In the genomic region with DNA sequence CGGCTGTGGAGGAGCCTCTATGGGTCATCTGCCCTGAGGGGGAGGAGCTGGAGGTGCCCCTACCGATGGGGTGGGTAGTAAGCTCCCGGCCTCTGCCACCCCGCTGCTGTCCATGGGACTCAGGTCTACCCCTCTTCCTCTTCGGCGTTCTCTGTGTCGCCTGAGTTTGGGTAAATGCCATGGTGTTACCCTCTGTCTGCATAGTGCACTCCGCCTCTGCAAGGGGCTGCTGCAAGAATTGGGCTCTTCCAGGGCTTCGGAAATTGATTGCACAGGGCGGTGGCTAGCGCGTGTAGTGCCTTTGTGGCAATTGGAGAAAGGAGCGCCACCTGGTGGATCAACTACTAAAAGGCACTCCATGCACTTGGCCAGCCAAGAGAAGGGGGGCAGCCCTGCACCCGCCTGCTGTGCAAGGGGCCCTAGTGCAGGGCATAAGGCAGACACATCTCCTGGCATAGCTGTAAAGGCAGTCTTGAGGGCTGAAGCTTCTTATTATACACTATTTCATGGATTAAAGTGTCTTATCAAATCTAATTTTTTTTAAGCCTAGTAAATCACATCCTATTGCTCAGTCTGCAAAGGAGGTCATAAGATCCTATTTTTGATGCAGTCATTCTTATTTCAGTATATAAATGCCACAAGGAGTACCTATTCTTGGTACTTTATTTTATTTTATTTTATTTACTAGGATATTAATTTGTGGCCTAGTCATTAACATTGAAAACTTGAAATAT, we compare ENCODE assay signal across 8 cellular contexts.
A peak's percentile ranks its signal among the peaks of the same experiment; 100 is the strongest.
DNase-seq lines count a peak whose midpoint lies in the region; ATAC-seq and TF ChIP-seq lines count a peak whose summit lies in the region.

No MANE protein-coding gene starts in this region.

- H3K27me3 Mint-ChIP-seq in WTC11 (ENCODE audit: low read depth): peaks cover 48% of the 10 kb centered on the region

- ATAC-seq in GM18868 (IDR thresholded peaks at IDR 0.05; ENCODE audit: unreplicated experiment): peak; percentile 99
- peak; percentile 98 for ATAC-seq in HG03066 (IDR thresholded peaks at IDR 0.05; ENCODE audit: low read depth, unreplicated experiment)
- ATAC-seq in WTC11: peak; percentile 94

- CTCF ChIA-PET in WTC11 (lab: Charles Lee): interaction anchor here (0.6 to 3.4 kb wide), 20 partner anchors 9 to 1110 kb away, joined by 3 to 24 read pairs (median 4); no protein-coding TSS in a partner anchor

- POLR2A ChIA-PET in WTC11 (lab: Charles Lee): interaction anchor here (1.0 kb wide), 1 partner anchor 499 kb away, joined by 3 read pairs; a partner anchor contains a TSS

- no peaks in the 10 kb centered on the region for H3K36me3 Mint-ChIP-seq in WTC11

- no peaks in the 10 kb centered on the region for H3K9me3 Mint-ChIP-seq in WTC11

- peak; percentile 76 for TF ChIP-seq CTCF in AG09319 (IDR thresholded peaks at IDR 0.05; ENCODE audit: low read depth, low read length)
- peak; percentile 61 for TF ChIP-seq CTCF in WTC11 (IDR thresholded peaks at IDR 0.05)

- peak overlapping the region; percentile 57 for H3K4me3 Mint-ChIP-seq in WTC11

- H3K4me1 Mint-ChIP-seq in WTC11: peaks cover 24% of the 10 kb centered on the region

- H3K27ac Mint-ChIP-seq in WTC11: no peak overlapping the region

- no peak for DNase-seq in AG09319 (ENCODE audit: extremely low read depth, low read depth)
- peak; percentile 34 for DNase-seq in NCI-H2107 treated with DMSO at 0.1 percent for 48 hours (lab: John Stamatoyannopoulos, UW; ENCODE audit: unreplicated experiment)
- DNase-seq in WTC11 (ENCODE audit: low spot score): peak; percentile 90
- DNase-seq in central memory CD4-positive, alpha-beta T cell: peak; percentile 58
- DNase-seq in kidney tubule cell (ENCODE audit: low spot score): peak; percentile 73
- peak; percentile 80 for DNase-seq in stimulated activated CD4-positive, alpha-beta T cell treated with anti-CD3 and anti-CD28 coated beads, Interleukin-4, amount 100 ng/mL, for 24 hours

TF ChIP-seq in WTC11, 78 proteins besides CTCF, POLR2A, EP300 and RAD21 (continues in another document):
- TF ChIP-seq NFE2L1 (CRISPR knock-in tag; IDR thresholded peaks at IDR 0.05): no peak
- TF ChIP-seq, protein P1, sequence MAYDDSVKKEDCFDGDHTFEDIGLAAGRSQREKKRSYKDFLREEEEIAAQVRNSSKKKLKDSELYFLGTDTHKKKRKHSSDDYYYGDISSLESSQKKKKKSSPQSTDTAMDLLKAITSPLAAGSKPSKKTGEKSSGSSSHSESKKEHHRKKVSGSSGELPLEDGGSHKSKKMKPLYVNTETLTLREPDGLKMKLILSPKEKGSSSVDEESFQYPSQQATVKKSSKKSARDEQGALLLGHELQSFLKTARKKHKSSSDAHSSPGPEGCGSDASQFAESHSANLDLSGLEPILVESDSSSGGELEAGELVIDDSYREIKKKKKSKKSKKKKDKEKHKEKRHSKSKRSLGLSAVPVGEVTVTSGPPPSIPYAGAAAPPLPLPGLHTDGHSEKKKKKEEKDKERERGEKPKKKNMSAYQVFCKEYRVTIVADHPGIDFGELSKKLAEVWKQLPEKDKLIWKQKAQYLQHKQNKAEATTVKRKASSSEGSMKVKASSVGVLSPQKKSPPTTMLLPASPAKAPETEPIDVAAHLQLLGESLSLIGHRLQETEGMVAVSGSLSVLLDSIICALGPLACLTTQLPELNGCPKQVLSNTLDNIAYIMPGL (CRISPR knock-in tag; IDR thresholded peaks at IDR 0.05): 0 out of 2 replicates have a peak, but pooled peaks have one; percentile 63
- no peak for TF ChIP-seq PRRX2 (CRISPR knock-in tag; IDR thresholded peaks at IDR 0.05)
- no peak for TF ChIP-seq CBFB (CRISPR knock-in tag; IDR thresholded peaks at IDR 0.05; ENCODE audit: low read depth)
- no peak for TF ChIP-seq ZNF423 (CRISPR knock-in tag; IDR thresholded peaks at IDR 0.05)
- TF ChIP-seq, protein P2, sequence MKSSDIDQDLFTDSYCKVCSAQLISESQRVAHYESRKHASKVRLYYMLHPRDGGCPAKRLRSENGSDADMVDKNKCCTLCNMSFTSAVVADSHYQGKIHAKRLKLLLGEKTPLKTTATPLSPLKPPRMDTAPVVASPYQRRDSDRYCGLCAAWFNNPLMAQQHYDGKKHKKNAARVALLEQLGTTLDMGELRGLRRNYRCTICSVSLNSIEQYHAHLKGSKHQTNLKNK (CRISPR knock-in tag; IDR thresholded peaks at IDR 0.05): no peak
- TF ChIP-seq ZNF317 (CRISPR knock-in tag; IDR thresholded peaks at IDR 0.05; ENCODE audit: borderline replicate concordance, low read depth): no peak
- TF ChIP-seq NR1H2 (CRISPR knock-in tag; IDR thresholded peaks at IDR 0.05): no peak
- TF ChIP-seq, protein P3, sequence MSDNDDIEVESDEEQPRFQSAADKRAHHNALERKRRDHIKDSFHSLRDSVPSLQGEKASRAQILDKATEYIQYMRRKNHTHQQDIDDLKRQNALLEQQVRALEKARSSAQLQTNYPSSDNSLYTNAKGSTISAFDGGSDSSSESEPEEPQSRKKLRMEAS (CRISPR knock-in tag; IDR thresholded peaks at IDR 0.05): peak; percentile 90
- no peak for TF ChIP-seq RORB (CRISPR knock-in tag; IDR thresholded peaks at IDR 0.05)
- no peak for TF ChIP-seq GTF2I (CRISPR knock-in tag; conservative IDR thresholded peaks at IDR 0.05)
- no peak for TF ChIP-seq NFATC4 (CRISPR knock-in tag; IDR thresholded peaks at IDR 0.05)
- no peak for TF ChIP-seq NFYB (CRISPR knock-in tag; conservative IDR thresholded peaks at IDR 0.05; ENCODE audit: low read depth)
- TF ChIP-seq, protein P4, sequence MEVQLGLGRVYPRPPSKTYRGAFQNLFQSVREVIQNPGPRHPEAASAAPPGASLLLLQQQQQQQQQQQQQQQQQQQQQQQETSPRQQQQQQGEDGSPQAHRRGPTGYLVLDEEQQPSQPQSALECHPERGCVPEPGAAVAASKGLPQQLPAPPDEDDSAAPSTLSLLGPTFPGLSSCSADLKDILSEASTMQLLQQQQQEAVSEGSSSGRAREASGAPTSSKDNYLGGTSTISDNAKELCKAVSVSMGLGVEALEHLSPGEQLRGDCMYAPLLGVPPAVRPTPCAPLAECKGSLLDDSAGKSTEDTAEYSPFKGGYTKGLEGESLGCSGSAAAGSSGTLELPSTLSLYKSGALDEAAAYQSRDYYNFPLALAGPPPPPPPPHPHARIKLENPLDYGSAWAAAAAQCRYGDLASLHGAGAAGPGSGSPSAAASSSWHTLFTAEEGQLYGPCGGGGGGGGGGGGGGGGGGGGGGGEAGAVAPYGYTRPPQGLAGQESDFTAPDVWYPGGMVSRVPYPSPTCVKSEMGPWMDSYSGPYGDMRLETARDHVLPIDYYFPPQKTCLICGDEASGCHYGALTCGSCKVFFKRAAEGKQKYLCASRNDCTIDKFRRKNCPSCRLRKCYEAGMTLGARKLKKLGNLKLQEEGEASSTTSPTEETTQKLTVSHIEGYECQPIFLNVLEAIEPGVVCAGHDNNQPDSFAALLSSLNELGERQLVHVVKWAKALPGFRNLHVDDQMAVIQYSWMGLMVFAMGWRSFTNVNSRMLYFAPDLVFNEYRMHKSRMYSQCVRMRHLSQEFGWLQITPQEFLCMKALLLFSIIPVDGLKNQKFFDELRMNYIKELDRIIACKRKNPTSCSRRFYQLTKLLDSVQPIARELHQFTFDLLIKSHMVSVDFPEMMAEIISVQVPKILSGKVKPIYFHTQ (CRISPR knock-in tag; IDR thresholded peaks at IDR 0.05): no peak
- TF ChIP-seq GRHL2 (CRISPR knock-in tag; IDR thresholded peaks at IDR 0.05; ENCODE audit: insufficient replicate concordance, severe bottlenecking): no peak
- TF ChIP-seq, protein P5, sequence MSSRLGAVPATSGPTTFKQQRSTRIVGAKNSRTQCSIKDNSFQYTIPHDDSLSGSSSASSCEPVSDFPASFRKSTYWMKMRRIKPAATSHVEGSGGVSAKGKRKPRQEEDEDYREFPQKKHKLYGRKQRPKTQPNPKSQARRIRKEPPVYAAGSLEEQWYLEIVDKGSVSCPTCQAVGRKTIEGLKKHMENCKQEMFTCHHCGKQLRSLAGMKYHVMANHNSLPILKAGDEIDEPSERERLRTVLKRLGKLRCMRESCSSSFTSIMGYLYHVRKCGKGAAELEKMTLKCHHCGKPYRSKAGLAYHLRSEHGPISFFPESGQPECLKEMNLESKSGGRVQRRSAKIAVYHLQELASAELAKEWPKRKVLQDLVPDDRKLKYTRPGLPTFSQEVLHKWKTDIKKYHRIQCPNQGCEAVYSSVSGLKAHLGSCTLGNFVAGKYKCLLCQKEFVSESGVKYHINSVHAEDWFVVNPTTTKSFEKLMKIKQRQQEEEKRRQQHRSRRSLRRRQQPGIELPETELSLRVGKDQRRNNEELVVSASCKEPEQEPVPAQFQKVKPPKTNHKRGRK (CRISPR knock-in tag; IDR thresholded peaks at IDR 0.05; ENCODE audit: borderline replicate concordance): no peak
- no peak for TF ChIP-seq ZNF416 (CRISPR knock-in tag; IDR thresholded peaks at IDR 0.05)
- TF ChIP-seq, protein P6, sequence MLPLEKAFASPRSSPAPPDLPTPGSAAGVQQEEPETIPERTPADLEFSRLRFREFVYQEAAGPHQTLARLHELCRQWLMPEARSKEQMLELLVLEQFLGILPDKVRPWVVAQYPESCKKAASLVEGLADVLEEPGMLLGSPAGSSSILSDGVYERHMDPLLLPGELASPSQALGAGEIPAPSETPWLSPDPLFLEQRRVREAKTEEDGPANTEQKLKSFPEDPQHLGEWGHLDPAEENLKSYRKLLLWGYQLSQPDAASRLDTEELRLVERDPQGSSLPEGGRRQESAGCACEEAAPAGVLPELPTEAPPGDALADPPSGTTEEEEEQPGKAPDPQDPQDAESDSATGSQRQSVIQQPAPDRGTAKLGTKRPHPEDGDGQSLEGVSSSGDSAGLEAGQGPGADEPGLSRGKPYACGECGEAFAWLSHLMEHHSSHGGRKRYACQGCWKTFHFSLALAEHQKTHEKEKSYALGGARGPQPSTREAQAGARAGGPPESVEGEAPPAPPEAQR (CRISPR knock-in tag; IDR thresholded peaks at IDR 0.05): no peak
- TF ChIP-seq GABPB1 (CRISPR knock-in tag; IDR thresholded peaks at IDR 0.05): peak; percentile 43; the same call in 1 of the 2 replicates
- no peak for TF ChIP-seq ZNF121 (CRISPR knock-in tag; IDR thresholded peaks at IDR 0.05)
- no peak for TF ChIP-seq TCF7 (CRISPR knock-in tag; IDR thresholded peaks at IDR 0.05; ENCODE audit: low read depth)
